Comparison of ENCODE assay signal across 27 cellular contexts in the genomic region with DNA sequence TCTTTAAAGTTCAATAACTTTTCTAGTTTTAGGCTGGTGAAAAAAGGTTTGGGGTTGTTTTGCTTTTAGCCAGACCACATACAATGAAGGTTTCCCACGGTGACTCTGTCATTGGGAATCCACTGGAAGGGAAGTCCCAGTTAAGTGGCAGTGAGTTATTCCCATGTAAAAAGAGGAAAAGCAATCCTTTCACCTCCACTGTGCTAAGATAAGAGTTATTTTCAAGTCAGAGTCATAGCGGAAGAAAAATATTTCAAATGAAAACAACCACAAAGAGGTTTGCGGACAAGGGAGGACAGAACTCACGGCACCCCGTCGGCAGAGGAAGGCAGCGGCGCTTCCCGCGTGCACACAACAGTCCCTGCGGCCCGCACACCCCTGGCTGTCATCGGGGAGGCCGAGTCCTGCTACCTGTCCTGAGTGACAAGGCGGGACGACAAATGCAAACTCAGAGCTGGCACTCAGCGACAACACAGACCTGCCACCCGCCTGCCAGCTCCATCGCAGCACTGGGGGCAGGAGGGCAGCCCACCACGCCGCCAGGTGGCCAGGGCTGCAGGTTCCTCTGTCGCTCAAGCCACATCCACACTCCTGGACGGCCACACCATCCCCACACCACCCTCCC. TPM values are rescaled to one million over a fixed set of nuclear protein-coding genes. Genes with fewer than 3 reads are reported as not detected.
A peak's percentile ranks its signal among the peaks of the same experiment; 100 is the strongest.
DNase-seq lines count a peak whose midpoint lies in the region; ATAC-seq, FAIRE-seq and TF ChIP-seq lines count a peak whose summit lies in the region.
"Had no signal": no experiment of that assay in that cellular context is flagged by ENCODE, and none has a peak within 500 bp of the region (broad histone marks: within the 10 kb centered on the region; RNA-seq: fewer than 3 reads in every experiment).

No MANE protein-coding gene starts in this region.

- no peaks in the 10 kb centered on the region for H3K4me1 Mint-ChIP-seq in stimulated activated effector memory CD8-positive, alpha-beta T cell treated with anti-CD3 and anti-CD28 coated beads, Interleukin-12 subunit alpha, Interleukin-12 subunit beta, amount 100 ng/mL, for 72 hours
- H3K4me1 Mint-ChIP-seq in progenitor cell of endocrine pancreas (ENCODE audit: low read depth), result no peaks in the 10 kb centered on the region
- H3K4me1 Mint-ChIP-seq: activated CD4-positive, alpha-beta T cell treated with anti-CD3 and anti-CD28 coated beads for 36 hours; activated T-helper 17 cell treated with anti-CD3 and anti-CD28 coated beads, Interleukin-2, amount 50 U/mL, for 72 hours had no signal

- H3K36me3 ChIP-seq in right atrium auricular region (no peaks in the 10 kb centered on the region), kidney (ENCODE audit: control insufficient read depth in 1 of 2, insufficient read depth in 2 of 2, low read length in 2 of 2) (no peaks in the 10 kb centered on the region)
- H3K36me3 ChIP-seq: lower lobe of right lung, SJSA1, uterus had no signal

- no peak overlapping the region for H3K27ac ChIP-seq in right atrium auricular region
- no peak overlapping the region for H3K27ac ChIP-seq in kidney (ENCODE audit: low read depth in 2 of 2, low read length in 2 of 2)
- H3K27ac ChIP-seq: body of pancreas, lower lobe of right lung, SJSA1, skin epidermis, uterus had no signal

- intact Hi-C loops in cardiac septum (cut with DNase I), result no loop called here
- intact Hi-C loops in kidney (cut with DNase I), result no loop called here

- DNase-seq in cardiac septum (ENCODE audit: low spot score) (peak; percentile 31), right atrium auricular region (ENCODE audit: low spot score) (no peak), amniotic epithelial cell (ENCODE audit: low read depth) (peak; percentile 11), kidney (peak; percentile 59), progenitor cell of endocrine pancreas (ENCODE audit: low spot score, unreplicated experiment) (no peak), AG20443 (ENCODE audit: low spot score) (no peak)
- no peak for DNase-seq in stimulated activated effector memory CD8-positive, alpha-beta T cell treated with anti-CD3 and anti-CD28 coated beads, Interleukin-12 subunit alpha, Interleukin-12 subunit beta, amount 100 ng/mL, for 72 hours (ENCODE audit: low spot score in 2 of 2)
- DNase-seq: activated CD4-positive, alpha-beta T cell treated with anti-CD3 and anti-CD28 coated beads for 36 hours; body of pancreas; C1 segment of cervical spinal cord; cortex of kidney; islet precursor cell; lower lobe of right lung; NCI-H1694; NCI-H526 treated with DMSO at 0.1 percent for 48 hours; stimulated activated CD4-positive, alpha-beta T cell treated with anti-CD3 and anti-CD28 coated beads, Interleukin-1b, Interleukin-23, amount 100 ng/mL, for 48 hours; T-helper 17 cell; uterus had no signal

- no peak overlapping the region for H3K27ac Mint-ChIP-seq in stimulated activated effector memory CD8-positive, alpha-beta T cell treated with anti-CD3 and anti-CD28 coated beads, Interleukin-12 subunit alpha, Interleukin-12 subunit beta, amount 100 ng/mL, for 72 hours
- H3K27ac Mint-ChIP-seq in progenitor cell of endocrine pancreas, result no peak overlapping the region
- H3K27ac Mint-ChIP-seq: activated CD4-positive, alpha-beta T cell treated with anti-CD3 and anti-CD28 coated beads for 36 hours; activated naive CD4-positive, alpha-beta T cell treated with anti-CD3 and anti-CD28 coated beads, Interleukin-2, amount 50 U/mL, for 72 hours; activated T-helper 17 cell treated with anti-CD3 and anti-CD28 coated beads, Interleukin-2, amount 50 U/mL, for 72 hours; T-helper 17 cell had no signal

- no peaks in the 10 kb centered on the region for H3K27me3 Mint-ChIP-seq in progenitor cell of endocrine pancreas

- H3K4me1 ChIP-seq in right atrium auricular region, result peaks cover 0 to 14% of the 10 kb centered on the region in 2 donors
- H3K4me1 ChIP-seq in kidney (ENCODE audit: control insufficient read depth in 1 of 2, insufficient read depth in 1 of 2, low read depth in 1 of 2, low read length in 2 of 2), result no peaks in the 10 kb centered on the region
- H3K4me1 ChIP-seq: body of pancreas, lower lobe of right lung, SJSA1, uterus had no signal

- H3K9me3 ChIP-seq in right atrium auricular region, result peaks cover 0 to 16% of the 10 kb centered on the region in 2 donors
- peaks cover 0 to 3% of the 10 kb centered on the region in 2 donors for H3K9me3 ChIP-seq in kidney (ENCODE audit: control insufficient read depth in 1 of 2, low read length in 2 of 2)
- H3K9me3 ChIP-seq: body of pancreas, lower lobe of right lung, uterus had no signal

- no peak for FAIRE-seq in kidney (lab: Jason Lieb, UNC)
- FAIRE-seq: endometrium, GM12891, HTR-8/SVneo, RCC 7860 had no signal

- peak; percentile 35 for ATAC-seq in stimulated activated effector memory CD8-positive, alpha-beta T cell treated with anti-CD3 and anti-CD28 coated beads, Interleukin-12 subunit alpha, Interleukin-12 subunit beta, amount 100 ng/mL, for 72 hours
- ATAC-seq in HG03039 (IDR thresholded peaks at IDR 0.05; ENCODE audit: unreplicated experiment), result no peak
- ATAC-seq: activated CD4-positive, alpha-beta T cell treated with anti-CD3 and anti-CD28 coated beads for 36 hours; activated T-helper 17 cell treated with anti-CD3 and anti-CD28 coated beads, Interleukin-2, amount 50 U/mL, for 72 hours; body of pancreas; lower lobe of right lung; T-helper 17 cell had no signal

- H3K27me3 ChIP-seq in right atrium auricular region, result no peaks in the 10 kb centered on the region
- H3K27me3 ChIP-seq: body of pancreas, uterus had no signal

- H3K9ac ChIP-seq in kidney (ENCODE audit: low read length in 2 of 2), result no peak overlapping the region

- H3K4me3 Mint-ChIP-seq in stimulated activated effector memory CD8-positive, alpha-beta T cell treated with anti-CD3 and anti-CD28 coated beads, Interleukin-12 subunit alpha, Interleukin-12 subunit beta, amount 100 ng/mL, for 72 hours, result no peak overlapping the region
- H3K4me3 Mint-ChIP-seq in progenitor cell of endocrine pancreas (ENCODE audit: low read depth), result no peak overlapping the region
- H3K4me3 Mint-ChIP-seq: activated CD4-positive, alpha-beta T cell treated with anti-CD3 and anti-CD28 coated beads for 36 hours; activated T-helper 17 cell treated with anti-CD3 and anti-CD28 coated beads, Interleukin-2, amount 50 U/mL, for 72 hours; T-helper 17 cell had no signal

- no peak overlapping the region for H3K4me3 ChIP-seq in right atrium auricular region
- H3K4me3 ChIP-seq in kidney (ENCODE audit: low read length in 2 of 2), result no peak overlapping the region
- H3K4me3 ChIP-seq: body of pancreas, lower lobe of right lung, SJSA1, skin epidermis, uterus had no signal

- no peaks in the 10 kb centered on the region for H3K36me3 Mint-ChIP-seq in stimulated activated effector memory CD8-positive, alpha-beta T cell treated with anti-CD3 and anti-CD28 coated beads, Interleukin-12 subunit alpha, Interleukin-12 subunit beta, amount 100 ng/mL, for 72 hours
- H3K36me3 Mint-ChIP-seq in progenitor cell of endocrine pancreas (ENCODE audit: insufficient read depth), result no peaks in the 10 kb centered on the region
- H3K36me3 Mint-ChIP-seq: activated naive CD4-positive, alpha-beta T cell treated with anti-CD3 and anti-CD28 coated beads, Interleukin-2, amount 50 U/mL, for 72 hours had no signal

- TF ChIP-seq CTCF in right atrium auricular region (IDR thresholded peaks at IDR 0.05) (no peak), kidney (IDR thresholded peaks at IDR 0.05; ENCODE audit: borderline replicate concordance, extremely low read depth, insufficient read depth) (no peak), progenitor cell of endocrine pancreas (IDR thresholded peaks at IDR 0.05; ENCODE audit: unreplicated experiment) (no peak)

- H3K9me3 Mint-ChIP-seq in stimulated activated effector memory CD8-positive, alpha-beta T cell treated with anti-CD3 and anti-CD28 coated beads, Interleukin-12 subunit alpha, Interleukin-12 subunit beta, amount 100 ng/mL, for 72 hours, result no peaks in the 10 kb centered on the region
- no peaks in the 10 kb centered on the region for H3K9me3 Mint-ChIP-seq in progenitor cell of endocrine pancreas (ENCODE audit: low read depth)
- H3K9me3 Mint-ChIP-seq: activated naive CD4-positive, alpha-beta T cell treated with anti-CD3 and anti-CD28 coated beads, Interleukin-2, amount 50 U/mL, for 72 hours; activated T-helper 17 cell treated with anti-CD3 and anti-CD28 coated beads, Interleukin-2, amount 50 U/mL, for 72 hours had no signal

RNA-seq across cellular contexts. Expression of a gene that starts 9.3 kb away (rescaled TPM):
- total RNA-seq in cardiac septum (0.05 TPM), right atrium auricular region (under 1 TPM; 0.11 to 0.28 TPM), kidney (0.06 TPM), progenitor cell of endocrine pancreas (0.07 and 0.10 TPM in 2 replicates)
- not detected for polyA plus RNA-seq in kidney (ENCODE audit: insufficient read depth, low read depth, low replicate concordance)
- total RNA-seq: activated CD4-positive, alpha-beta T cell treated with anti-CD3 and anti-CD28 coated beads for 36 hours; activated naive CD4-positive, alpha-beta T cell treated with anti-CD3 and anti-CD28 coated beads, Interleukin-2, amount 50 U/mL, for 72 hours; activated T-helper 17 cell treated with anti-CD3 and anti-CD28 coated beads, Interleukin-2, amount 50 U/mL, for 72 hours; SJSA1; T-helper 17 cell had no signal

RNA-seq across cellular contexts. Expression of a gene that starts 12.3 kb away (rescaled TPM):
- 2.5 TPM for total RNA-seq in cardiac septum
- 10 to 100 TPM in 1 of 2 donors, 1 to 10 TPM in 1; 7.7 to 16.0 TPM for total RNA-seq in right atrium auricular region
- total RNA-seq in kidney, result 1.0 TPM
- polyA plus RNA-seq in kidney (ENCODE audit: insufficient read depth, low read depth, low replicate concordance), result 1.7 TPM
- total RNA-seq in progenitor cell of endocrine pancreas, result 1.8 and 2.0 TPM in 2 replicates

Comparison
In these comparisons a context has a peak if more than half of its experiments do, and no peak if none do; other contexts are left out.
1. DNase-seq: peak in cardiac septum (single experiment), amniotic epithelial cell (single experiment) and kidney (single experiment); none in right atrium auricular region (single experiment), stimulated activated effector memory CD8-positive, alpha-beta T cell treated with anti-CD3 and anti-CD28 coated beads, Interleukin-12 subunit alpha, Interleukin-12 subunit beta, amount 100 ng/mL, for 72 hours (0 of 2), progenitor cell of endocrine pancreas (single experiment) and AG20443 (single experiment).